In the genomic region with DNA sequence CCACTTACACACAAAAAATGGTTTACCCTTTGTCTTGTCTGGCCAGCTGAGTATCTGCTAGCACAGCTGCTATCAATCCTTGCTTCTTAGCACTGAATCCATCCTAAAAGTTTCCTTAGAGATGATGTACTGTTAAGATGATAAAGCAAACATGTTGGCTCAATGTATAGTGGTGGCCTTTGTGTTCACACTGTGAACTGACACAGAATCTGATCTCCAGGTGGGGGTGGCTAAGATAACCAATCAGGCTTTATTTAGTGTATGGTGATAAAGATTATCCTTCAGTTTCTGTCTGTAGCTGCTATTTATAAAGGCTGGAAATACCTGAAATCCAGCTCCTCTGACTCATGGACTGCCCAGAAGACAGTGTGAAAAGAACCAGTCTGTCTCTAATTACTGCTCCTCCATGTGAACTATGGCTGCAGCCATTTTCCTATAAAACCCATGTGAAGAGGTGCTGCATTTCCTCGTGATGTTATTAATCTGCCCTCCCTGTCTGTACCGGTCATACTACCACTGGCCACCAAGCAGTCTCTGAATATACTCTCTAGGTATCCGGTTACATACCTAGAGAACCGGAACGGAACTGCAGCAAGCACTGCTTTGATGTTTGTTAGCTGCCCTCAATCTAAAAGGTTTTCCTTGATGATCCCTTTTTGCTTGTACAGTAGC, we compare ENCODE assay signal across 9 cellular contexts.
A peak's percentile ranks its signal among the peaks of the same experiment; 100 is the strongest.
DNase-seq lines count a peak whose midpoint lies in the region; ATAC-seq, FAIRE-seq and TF ChIP-seq lines count a peak whose summit lies in the region.
"Had no signal": no experiment of that assay in that cellular context is flagged by ENCODE, and none has a peak within 500 bp of the region (broad histone marks: within the 10 kb centered on the region; RNA-seq: fewer than 3 reads in every experiment).

No MANE protein-coding gene starts in this region.

- peak; percentile 43 for DNase-seq in AG10803 (ENCODE audit: low read depth)
- peak; percentile 1 for DNase-seq in LNCaP clone FGC (ENCODE audit: low read depth)
- no peak for DNase-seq in K562 (ENCODE audit: extremely low read depth in 1 of 4, low spot score in 3 of 4)
- peak; percentile 95 for DNase-seq in left kidney (ENCODE audit: low read depth, low spot score)
- no peak for DNase-seq in stimulated activated CD4-positive, alpha-beta T cell treated with anti-CD3 and anti-CD28 coated beads, Interleukin-2, amount 100 ng/mL, for 24 hours
- no peak for DNase-seq in activated CD4-positive, alpha-beta T cell treated with anti-CD3 and anti-CD28 coated beads for 36 hours
- no peak for DNase-seq in GM19240 (ENCODE audit: insufficient read length, low spot score)
- no peak for DNase-seq in NAMALWA (ENCODE audit: low spot score)
- DNase-seq: activated naive CD8-positive, alpha-beta T cell treated with anti-CD3 and anti-CD28 coated beads, Interleukin-2, amount 10 ng/mL, durations not matched to agents 7 days and 5 days had no signal

- H3K4me1 Mint-ChIP-seq in activated CD4-positive, alpha-beta T cell treated with anti-CD3 and anti-CD28 coated beads for 36 hours, result no peaks in the 10 kb centered on the region
- H3K4me1 Mint-ChIP-seq: activated naive CD8-positive, alpha-beta T cell treated with anti-CD3 and anti-CD28 coated beads, Interleukin-2, amount 10 ng/mL, durations not matched to agents 7 days and 5 days had no signal

- no peak overlapping the region for H3K27ac ChIP-seq in K562 (ENCODE audit: extremely low read depth, low read depth, low read length)

- H2AFZ ChIP-seq in K562 (ENCODE audit: low read depth, low read length), result no peak overlapping the region

- peak; percentile 29; the same call in 1 of the 3 replicates for ATAC-seq in K562
- ATAC-seq in activated CD4-positive, alpha-beta T cell treated with anti-CD3 and anti-CD28 coated beads for 36 hours, result no peak

- no peaks in the 10 kb centered on the region for H3K36me3 Mint-ChIP-seq in activated CD4-positive, alpha-beta T cell treated with anti-CD3 and anti-CD28 coated beads for 36 hours (ENCODE audit: low read depth)
- H3K36me3 Mint-ChIP-seq: activated naive CD8-positive, alpha-beta T cell treated with anti-CD3 and anti-CD28 coated beads, Interleukin-2, amount 10 ng/mL, durations not matched to agents 7 days and 5 days had no signal

- H3K4me2 ChIP-seq in K562 (ENCODE audit: insufficient read depth, low read length), result no peak overlapping the region

- H3K27me3 ChIP-seq in K562 (ENCODE audit: control insufficient read depth in 2 of 2, insufficient read depth in 2 of 2, low read length in 2 of 2), result no peaks in the 10 kb centered on the region

- FAIRE-seq in K562 (lab: Jason Lieb, UNC), result no peak

- TF ChIP-seq RAD21 in K562 (CRISPR knock-in tag; conservative IDR thresholded peaks at IDR 0.05 in 1 of 2, IDR thresholded peaks at IDR 0.05 in 1 of 2), result no peak

- H3K27me3 Mint-ChIP-seq in activated CD4-positive, alpha-beta T cell treated with anti-CD3 and anti-CD28 coated beads for 36 hours, result peaks cover 21% of the 10 kb centered on the region
- H3K27me3 Mint-ChIP-seq: activated naive CD8-positive, alpha-beta T cell treated with anti-CD3 and anti-CD28 coated beads, Interleukin-2, amount 10 ng/mL, durations not matched to agents 7 days and 5 days had no signal

- POLR2A ChIA-PET in K562 (lab: Yijun Ruan, JAX), result no interaction called here
- POLR2A ChIA-PET in activated CD4-positive, alpha-beta T cell treated with anti-CD3 and anti-CD28 coated beads for 36 hours (lab: Charles Lee), result no interaction called here

- no TSS peak for BruUV-seq in K562 (replicated peaks; lab: Mats Ljungman, UMichigan)

- no peaks in the 10 kb centered on the region for H3K9me3 Mint-ChIP-seq in activated CD4-positive, alpha-beta T cell treated with anti-CD3 and anti-CD28 coated beads for 36 hours (ENCODE audit: low read depth)
- H3K9me3 Mint-ChIP-seq: activated naive CD8-positive, alpha-beta T cell treated with anti-CD3 and anti-CD28 coated beads, Interleukin-2, amount 10 ng/mL, durations not matched to agents 7 days and 5 days had no signal

- intact Hi-C loops in K562 (cut with micrococcal nuclease), result no loop called here
- intact Hi-C loops in activated CD4-positive, alpha-beta T cell treated with anti-CD3 and anti-CD28 coated beads for 36 hours (cut with DNase I, micrococcal nuclease), result no loop called here

- no peaks in the 10 kb centered on the region for H3K9me3 ChIP-seq in K562 (replicated peaks; ENCODE audit: control insufficient read depth, insufficient read depth, low read depth, low read length)

- H3K27ac Mint-ChIP-seq in activated CD4-positive, alpha-beta T cell treated with anti-CD3 and anti-CD28 coated beads for 36 hours, result no peak overlapping the region
- H3K27ac Mint-ChIP-seq: activated naive CD8-positive, alpha-beta T cell treated with anti-CD3 and anti-CD28 coated beads, Interleukin-2, amount 10 ng/mL, durations not matched to agents 7 days and 5 days had no signal

- no peak overlapping the region for H3K4me3 ChIP-seq in AG10803 (ENCODE audit: low read length)
- no peak overlapping the region for H3K4me3 ChIP-seq in LNCaP clone FGC (ENCODE audit: low read depth, low read length)
- H3K4me3 ChIP-seq in K562, result no peak overlapping the region

- H3K4me3 Mint-ChIP-seq in activated CD4-positive, alpha-beta T cell treated with anti-CD3 and anti-CD28 coated beads for 36 hours, result no peak overlapping the region
- H3K4me3 Mint-ChIP-seq: activated naive CD8-positive, alpha-beta T cell treated with anti-CD3 and anti-CD28 coated beads, Interleukin-2, amount 10 ng/mL, durations not matched to agents 7 days and 5 days had no signal

- in situ Hi-C loops in K562 (cut with MboI), result no loop called here

- no peak for TF ChIP-seq POLR2A in K562 (conservative IDR thresholded peaks at IDR 0.05)

- H3K9me1 ChIP-seq in K562 (ENCODE audit: control insufficient read depth, insufficient read depth, low read length), result no peaks in the 10 kb centered on the region

- CTCF ChIA-PET in K562 (lab: Yijun Ruan, JAX; ENCODE audit: low intra/inter-chr PET ratio), result no interaction called here
- CTCF ChIA-PET in activated CD4-positive, alpha-beta T cell treated with anti-CD3 and anti-CD28 coated beads for 36 hours (lab: Charles Lee), result no interaction called here

- H3K36me3 ChIP-seq in K562 (ENCODE audit: control insufficient read depth, insufficient read depth, low read length), result no peaks in the 10 kb centered on the region

- no peak overlapping the region for H3K9ac ChIP-seq in K562 (ENCODE audit: insufficient read depth in 1 of 2, low read depth in 2 of 2, low read length in 2 of 2)

- no peaks in the 10 kb centered on the region for H3K4me1 ChIP-seq in K562 (replicated peaks in 1 of 2; ENCODE audit: control insufficient read depth in 2 of 2, insufficient read depth in 2 of 2, low read length in 2 of 2)

- 3% methylated on average over 5 of the region's 5 CpGs for WGBS in K562 (ENCODE audit: insufficient coverage, low coverage, missing lambda C conversion rate)

- no peak for TF ChIP-seq EP300 in K562 (IDR thresholded peaks at IDR 0.05; ENCODE audit: low read length)

- no peaks in the 10 kb centered on the region for H3K79me2 ChIP-seq in K562 (ENCODE audit: control insufficient read depth, insufficient read depth, low read length)

- H4K20me1 ChIP-seq in K562 (replicated peaks; ENCODE audit: control insufficient read depth, insufficient read depth, low read length), result no peaks in the 10 kb centered on the region

- no peak for TF ChIP-seq CTCF in AG10803 (conservative IDR thresholded peaks at IDR 0.05; ENCODE audit: low read length)
- TF ChIP-seq CTCF in LNCaP clone FGC (IDR thresholded peaks at IDR 0.05; ENCODE audit: control insufficient read depth, extremely low read depth, insufficient read depth), result no peak
- no peak for TF ChIP-seq CTCF in K562 (IDR thresholded peaks at IDR 0.05 in 2 of 3, conservative IDR thresholded peaks at IDR 0.05 in 1 of 3; ENCODE audit: insufficient read depth in 2 of 3, low read depth in 1 of 3, low read length in 3 of 3)

TF ChIP-seq in K562, 482 proteins besides CTCF, POLR2A, EP300 and RAD21 (continues in another document):
- TF ChIP-seq ZBTB12 (CRISPR knock-in tag; IDR thresholded peaks at IDR 0.05) (no peak), NR4A1 (CRISPR knock-in tag; IDR thresholded peaks at IDR 0.05) (no peak), NR4A1 (tag; IDR thresholded peaks at IDR 0.05) (no peak), SMAD4 (CRISPR knock-in tag; conservative IDR thresholded peaks at IDR 0.05) (no peak), ZBED1 (IDR thresholded peaks at IDR 0.05) (no peak), ETV1 (tag; conservative IDR thresholded peaks at IDR 0.05; ENCODE audit: low read depth) (no peak)
- TF ChIP-seq, protein P1, sequence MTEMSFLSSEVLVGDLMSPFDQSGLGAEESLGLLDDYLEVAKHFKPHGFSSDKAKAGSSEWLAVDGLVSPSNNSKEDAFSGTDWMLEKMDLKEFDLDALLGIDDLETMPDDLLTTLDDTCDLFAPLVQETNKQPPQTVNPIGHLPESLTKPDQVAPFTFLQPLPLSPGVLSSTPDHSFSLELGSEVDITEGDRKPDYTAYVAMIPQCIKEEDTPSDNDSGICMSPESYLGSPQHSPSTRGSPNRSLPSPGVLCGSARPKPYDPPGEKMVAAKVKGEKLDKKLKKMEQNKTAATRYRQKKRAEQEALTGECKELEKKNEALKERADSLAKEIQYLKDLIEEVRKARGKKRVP (CRISPR knock-in tag; IDR thresholded peaks at IDR 0.05), result no peak

Comparison
In these comparisons a context has a peak if more than half of its experiments do, and no peak if none do; other contexts are left out.
1. DNase-seq: peak in AG10803 (single experiment), LNCaP clone FGC (single experiment) and left kidney (single experiment); none in K562 (0 of 4), stimulated activated CD4-positive, alpha-beta T cell treated with anti-CD3 and anti-CD28 coated beads, Interleukin-2, amount 100 ng/mL, for 24 hours (0 of 2), activated CD4-positive, alpha-beta T cell treated with anti-CD3 and anti-CD28 coated beads for 36 hours (single experiment), GM19240 (single experiment) and NAMALWA (single experiment).